1 cellular context compared by ENCODE assay signal in the genomic region with DNA sequence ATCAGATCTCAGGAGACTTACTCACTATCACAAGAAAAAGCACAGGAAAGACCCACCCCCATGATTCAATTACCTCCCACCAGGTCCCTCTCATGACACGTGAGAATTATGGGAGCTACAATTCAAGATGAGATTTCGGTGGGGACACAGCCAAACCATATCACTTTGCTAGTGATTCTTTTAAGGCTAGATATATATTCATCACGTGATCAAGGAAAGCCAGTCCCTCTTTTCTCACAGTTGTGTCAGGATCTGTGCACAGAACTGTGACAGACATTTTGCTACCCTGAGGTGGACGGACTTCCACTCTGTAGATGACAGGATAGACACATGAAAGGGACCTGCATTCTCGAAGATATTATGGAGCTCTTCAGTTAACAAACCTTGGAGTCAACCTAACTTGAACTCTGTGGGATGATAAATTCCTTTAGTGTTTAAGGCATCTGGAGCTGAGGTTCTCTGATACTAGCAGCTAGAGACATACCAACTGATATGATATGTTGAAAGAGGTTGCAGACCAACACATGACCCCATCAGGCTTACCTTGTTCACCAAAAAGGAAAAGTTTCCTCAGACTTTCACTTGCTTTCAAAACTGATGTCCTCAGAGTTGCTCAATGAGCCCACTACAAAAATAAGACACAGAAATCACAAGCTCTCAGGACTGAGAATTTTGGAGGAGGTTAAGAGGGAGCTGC.
TF ChIP-seq lines count a peak whose summit lies in the region.

No MANE protein-coding gene starts in this region.

TF ChIP-seq in K562, 482 proteins besides CTCF, POLR2A, EP300 and RAD21 (continues in another document):
- no peak for TF ChIP-seq U2AF2 (optimal IDR thresholded peaks at IDR 0.05; ENCODE audit: low read depth, low read length)
- no peak for TF ChIP-seq LARP7 (IDR thresholded peaks at IDR 0.05)
- no peak for TF ChIP-seq MYBL2 (IDR thresholded peaks at IDR 0.05; ENCODE audit: low read depth)
- no peak for TF ChIP-seq MYBL2 (CRISPR knock-in tag; IDR thresholded peaks at IDR 0.05; ENCODE audit: borderline replicate concordance)
- TF ChIP-seq, protein P1, sequence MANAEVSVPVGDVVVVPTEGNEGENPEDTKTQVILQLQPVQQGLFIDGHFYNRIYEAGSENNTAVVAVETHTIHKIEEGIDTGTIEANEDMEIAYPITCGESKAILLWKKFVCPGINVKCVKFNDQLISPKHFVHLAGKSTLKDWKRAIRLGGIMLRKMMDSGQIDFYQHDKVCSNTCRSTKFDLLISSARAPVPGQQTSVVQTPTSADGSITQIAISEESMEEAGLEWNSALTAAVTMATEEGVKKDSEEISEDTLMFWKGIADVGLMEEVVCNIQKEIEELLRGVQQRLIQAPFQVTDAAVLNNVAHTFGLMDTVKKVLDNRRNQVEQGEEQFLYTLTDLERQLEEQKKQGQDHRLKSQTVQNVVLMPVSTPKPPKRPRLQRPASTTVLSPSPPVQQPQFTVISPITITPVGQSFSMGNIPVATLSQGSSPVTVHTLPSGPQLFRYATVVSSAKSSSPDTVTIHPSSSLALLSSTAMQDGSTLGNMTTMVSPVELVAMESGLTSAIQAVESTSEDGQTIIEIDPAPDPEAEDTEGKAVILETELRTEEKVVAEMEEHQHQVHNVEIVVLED (CRISPR knock-in tag; IDR thresholded peaks at IDR 0.05) = no peak
- TF ChIP-seq ZC3H11A (IDR thresholded peaks at IDR 0.05; ENCODE audit: low read depth, low read length) = no peak
- TF ChIP-seq CHD1 (IDR thresholded peaks at IDR 0.05; ENCODE audit: low read length) = no peak
- peak; percentile 70 for TF ChIP-seq RAD51 (IDR thresholded peaks at IDR 0.05; ENCODE audit: borderline replicate concordance, low read depth)
- no peak for TF ChIP-seq IRF2 (CRISPR knock-in tag; IDR thresholded peaks at IDR 0.05)
- no peak for TF ChIP-seq ZNF140 (CRISPR knock-in tag; IDR thresholded peaks at IDR 0.05)
- no peak for TF ChIP-seq KLF6 (CRISPR knock-in tag; IDR thresholded peaks at IDR 0.05; ENCODE audit: borderline replicate concordance)
- no peak for TF ChIP-seq E2F3 (CRISPR knock-in tag; IDR thresholded peaks at IDR 0.05)
- no peak for TF ChIP-seq POLR2G (IDR thresholded peaks at IDR 0.05; ENCODE audit: low read depth, low read length)
- TF ChIP-seq POLR2AphosphoS5 (IDR thresholded peaks at IDR 0.05; ENCODE audit: control insufficient read depth, insufficient read depth, low read depth, low read length) = no peak
- no peak for TF ChIP-seq TCFL5 (CRISPR knock-in tag; conservative IDR thresholded peaks at IDR 0.05)
- TF ChIP-seq, protein P2, sequence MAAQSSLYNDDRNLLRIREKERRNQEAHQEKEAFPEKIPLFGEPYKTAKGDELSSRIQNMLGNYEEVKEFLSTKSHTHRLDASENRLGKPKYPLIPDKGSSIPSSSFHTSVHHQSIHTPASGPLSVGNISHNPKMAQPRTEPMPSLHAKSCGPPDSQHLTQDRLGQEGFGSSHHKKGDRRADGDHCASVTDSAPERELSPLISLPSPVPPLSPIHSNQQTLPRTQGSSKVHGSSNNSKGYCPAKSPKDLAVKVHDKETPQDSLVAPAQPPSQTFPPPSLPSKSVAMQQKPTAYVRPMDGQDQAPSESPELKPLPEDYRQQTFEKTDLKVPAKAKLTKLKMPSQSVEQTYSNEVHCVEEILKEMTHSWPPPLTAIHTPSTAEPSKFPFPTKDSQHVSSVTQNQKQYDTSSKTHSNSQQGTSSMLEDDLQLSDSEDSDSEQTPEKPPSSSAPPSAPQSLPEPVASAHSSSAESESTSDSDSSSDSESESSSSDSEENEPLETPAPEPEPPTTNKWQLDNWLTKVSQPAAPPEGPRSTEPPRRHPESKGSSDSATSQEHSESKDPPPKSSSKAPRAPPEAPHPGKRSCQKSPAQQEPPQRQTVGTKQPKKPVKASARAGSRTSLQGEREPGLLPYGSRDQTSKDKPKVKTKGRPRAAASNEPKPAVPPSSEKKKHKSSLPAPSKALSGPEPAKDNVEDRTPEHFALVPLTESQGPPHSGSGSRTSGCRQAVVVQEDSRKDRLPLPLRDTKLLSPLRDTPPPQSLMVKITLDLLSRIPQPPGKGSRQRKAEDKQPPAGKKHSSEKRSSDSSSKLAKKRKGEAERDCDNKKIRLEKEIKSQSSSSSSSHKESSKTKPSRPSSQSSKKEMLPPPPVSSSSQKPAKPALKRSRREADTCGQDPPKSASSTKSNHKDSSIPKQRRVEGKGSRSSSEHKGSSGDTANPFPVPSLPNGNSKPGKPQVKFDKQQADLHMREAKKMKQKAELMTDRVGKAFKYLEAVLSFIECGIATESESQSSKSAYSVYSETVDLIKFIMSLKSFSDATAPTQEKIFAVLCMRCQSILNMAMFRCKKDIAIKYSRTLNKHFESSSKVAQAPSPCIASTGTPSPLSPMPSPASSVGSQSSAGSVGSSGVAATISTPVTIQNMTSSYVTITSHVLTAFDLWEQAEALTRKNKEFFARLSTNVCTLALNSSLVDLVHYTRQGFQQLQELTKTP (IDR thresholded peaks at IDR 0.05; ENCODE audit: low read depth in 1 of 2, partially characterized antibody in 2 of 2) = no peak
- no peak for TF ChIP-seq CHD4 (IDR thresholded peaks at IDR 0.05; ENCODE audit: insufficient read depth, insufficient replicate concordance, low read depth, low read length, poor library complexity, severe bottlenecking)
- no peak for TF ChIP-seq RNF2 (IDR thresholded peaks at IDR 0.05)
- TF ChIP-seq ZNF431 (CRISPR knock-in tag; IDR thresholded peaks at IDR 0.05) = no peak
- TF ChIP-seq, protein P3, sequence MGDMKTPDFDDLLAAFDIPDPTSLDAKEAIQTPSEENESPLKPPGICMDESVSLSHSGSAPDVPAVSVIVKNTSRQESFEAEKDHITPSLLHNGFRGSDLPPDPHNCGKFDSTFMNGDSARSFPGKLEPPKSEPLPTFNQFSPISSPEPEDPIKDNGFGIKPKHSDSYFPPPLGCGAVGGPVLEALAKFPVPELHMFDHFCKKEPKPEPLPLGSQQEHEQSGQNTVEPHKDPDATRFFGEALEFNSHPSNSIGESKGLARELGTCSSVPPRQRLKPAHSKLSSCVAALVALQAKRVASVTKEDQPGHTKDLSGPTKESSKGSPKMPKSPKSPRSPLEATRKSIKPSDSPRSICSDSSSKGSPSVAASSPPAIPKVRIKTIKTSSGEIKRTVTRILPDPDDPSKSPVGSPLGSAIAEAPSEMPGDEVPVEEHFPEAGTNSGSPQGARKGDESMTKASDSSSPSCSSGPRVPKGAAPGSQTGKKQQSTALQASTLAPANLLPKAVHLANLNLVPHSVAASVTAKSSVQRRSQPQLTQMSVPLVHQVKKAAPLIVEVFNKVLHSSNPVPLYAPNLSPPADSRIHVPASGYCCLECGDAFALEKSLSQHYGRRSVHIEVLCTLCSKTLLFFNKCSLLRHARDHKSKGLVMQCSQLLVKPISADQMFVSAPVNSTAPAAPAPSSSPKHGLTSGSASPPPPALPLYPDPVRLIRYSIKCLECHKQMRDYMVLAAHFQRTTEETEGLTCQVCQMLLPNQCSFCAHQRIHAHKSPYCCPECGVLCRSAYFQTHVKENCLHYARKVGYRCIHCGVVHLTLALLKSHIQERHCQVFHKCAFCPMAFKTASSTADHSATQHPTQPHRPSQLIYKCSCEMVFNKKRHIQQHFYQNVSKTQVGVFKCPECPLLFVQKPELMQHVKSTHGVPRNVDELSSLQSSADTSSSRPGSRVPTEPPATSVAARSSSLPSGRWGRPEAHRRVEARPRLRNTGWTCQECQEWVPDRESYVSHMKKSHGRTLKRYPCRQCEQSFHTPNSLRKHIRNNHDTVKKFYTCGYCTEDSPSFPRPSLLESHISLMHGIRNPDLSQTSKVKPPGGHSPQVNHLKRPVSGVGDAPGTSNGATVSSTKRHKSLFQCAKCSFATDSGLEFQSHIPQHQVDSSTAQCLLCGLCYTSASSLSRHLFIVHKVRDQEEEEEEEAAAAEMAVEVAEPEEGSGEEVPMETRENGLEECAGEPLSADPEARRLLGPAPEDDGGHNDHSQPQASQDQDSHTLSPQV (IDR thresholded peaks at IDR 0.05) = no peak
- no peak for TF ChIP-seq NBN (IDR thresholded peaks at IDR 0.05; ENCODE audit: low read depth)
- TF ChIP-seq, protein P4, sequence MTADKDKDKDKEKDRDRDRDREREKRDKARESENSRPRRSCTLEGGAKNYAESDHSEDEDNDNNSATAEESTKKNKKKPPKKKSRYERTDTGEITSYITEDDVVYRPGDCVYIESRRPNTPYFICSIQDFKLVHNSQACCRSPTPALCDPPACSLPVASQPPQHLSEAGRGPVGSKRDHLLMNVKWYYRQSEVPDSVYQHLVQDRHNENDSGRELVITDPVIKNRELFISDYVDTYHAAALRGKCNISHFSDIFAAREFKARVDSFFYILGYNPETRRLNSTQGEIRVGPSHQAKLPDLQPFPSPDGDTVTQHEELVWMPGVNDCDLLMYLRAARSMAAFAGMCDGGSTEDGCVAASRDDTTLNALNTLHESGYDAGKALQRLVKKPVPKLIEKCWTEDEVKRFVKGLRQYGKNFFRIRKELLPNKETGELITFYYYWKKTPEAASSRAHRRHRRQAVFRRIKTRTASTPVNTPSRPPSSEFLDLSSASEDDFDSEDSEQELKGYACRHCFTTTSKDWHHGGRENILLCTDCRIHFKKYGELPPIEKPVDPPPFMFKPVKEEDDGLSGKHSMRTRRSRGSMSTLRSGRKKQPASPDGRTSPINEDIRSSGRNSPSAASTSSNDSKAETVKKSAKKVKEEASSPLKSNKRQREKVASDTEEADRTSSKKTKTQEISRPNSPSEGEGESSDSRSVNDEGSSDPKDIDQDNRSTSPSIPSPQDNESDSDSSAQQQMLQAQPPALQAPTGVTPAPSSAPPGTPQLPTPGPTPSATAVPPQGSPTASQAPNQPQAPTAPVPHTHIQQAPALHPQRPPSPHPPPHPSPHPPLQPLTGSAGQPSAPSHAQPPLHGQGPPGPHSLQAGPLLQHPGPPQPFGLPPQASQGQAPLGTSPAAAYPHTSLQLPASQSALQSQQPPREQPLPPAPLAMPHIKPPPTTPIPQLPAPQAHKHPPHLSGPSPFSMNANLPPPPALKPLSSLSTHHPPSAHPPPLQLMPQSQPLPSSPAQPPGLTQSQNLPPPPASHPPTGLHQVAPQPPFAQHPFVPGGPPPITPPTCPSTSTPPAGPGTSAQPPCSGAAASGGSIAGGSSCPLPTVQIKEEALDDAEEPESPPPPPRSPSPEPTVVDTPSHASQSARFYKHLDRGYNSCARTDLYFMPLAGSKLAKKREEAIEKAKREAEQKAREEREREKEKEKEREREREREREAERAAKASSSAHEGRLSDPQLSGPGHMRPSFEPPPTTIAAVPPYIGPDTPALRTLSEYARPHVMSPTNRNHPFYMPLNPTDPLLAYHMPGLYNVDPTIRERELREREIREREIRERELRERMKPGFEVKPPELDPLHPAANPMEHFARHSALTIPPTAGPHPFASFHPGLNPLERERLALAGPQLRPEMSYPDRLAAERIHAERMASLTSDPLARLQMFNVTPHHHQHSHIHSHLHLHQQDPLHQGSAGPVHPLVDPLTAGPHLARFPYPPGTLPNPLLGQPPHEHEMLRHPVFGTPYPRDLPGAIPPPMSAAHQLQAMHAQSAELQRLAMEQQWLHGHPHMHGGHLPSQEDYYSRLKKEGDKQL (CRISPR knock-in tag; IDR thresholded peaks at IDR 0.05; ENCODE audit: borderline replicate concordance) = no peak
- TF ChIP-seq, protein P5, sequence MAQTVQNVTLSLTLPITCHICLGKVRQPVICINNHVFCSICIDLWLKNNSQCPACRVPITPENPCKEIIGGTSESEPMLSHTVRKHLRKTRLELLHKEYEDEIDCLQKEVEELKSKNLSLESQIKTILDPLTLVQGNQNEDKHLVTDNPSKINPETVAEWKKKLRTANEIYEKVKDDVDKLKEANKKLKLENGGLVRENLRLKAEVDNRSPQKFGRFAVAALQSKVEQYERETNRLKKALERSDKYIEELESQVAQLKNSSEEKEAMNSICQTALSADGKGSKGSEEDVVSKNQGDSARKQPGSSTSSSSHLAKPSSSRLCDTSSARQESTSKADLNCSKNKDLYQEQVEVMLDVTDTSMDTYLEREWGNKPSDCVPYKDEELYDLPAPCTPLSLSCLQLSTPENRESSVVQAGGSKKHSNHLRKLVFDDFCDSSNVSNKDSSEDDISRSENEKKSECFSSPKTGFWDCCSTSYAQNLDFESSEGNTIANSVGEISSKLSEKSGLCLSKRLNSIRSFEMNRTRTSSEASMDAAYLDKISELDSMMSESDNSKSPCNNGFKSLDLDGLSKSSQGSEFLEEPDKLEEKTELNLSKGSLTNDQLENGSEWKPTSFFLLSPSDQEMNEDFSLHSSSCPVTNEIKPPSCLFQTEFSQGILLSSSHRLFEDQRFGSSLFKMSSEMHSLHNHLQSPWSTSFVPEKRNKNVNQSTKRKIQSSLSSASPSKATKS (CRISPR knock-in tag; IDR thresholded peaks at IDR 0.05) = no peak
- no peak for TF ChIP-seq CEBPG (CRISPR knock-in tag; IDR thresholded peaks at IDR 0.05)
- peak in 1 of 2 experiments; percentile 16; a peak in 1 of 4 replicates for TF ChIP-seq CEBPG (tag; conservative IDR thresholded peaks at IDR 0.05 in 1 of 2, IDR thresholded peaks at IDR 0.05 in 1 of 2)
- no peak for TF ChIP-seq SRSF3 (IDR thresholded peaks at IDR 0.05; ENCODE audit: insufficient read depth, low read length)
- TF ChIP-seq, protein P6, sequence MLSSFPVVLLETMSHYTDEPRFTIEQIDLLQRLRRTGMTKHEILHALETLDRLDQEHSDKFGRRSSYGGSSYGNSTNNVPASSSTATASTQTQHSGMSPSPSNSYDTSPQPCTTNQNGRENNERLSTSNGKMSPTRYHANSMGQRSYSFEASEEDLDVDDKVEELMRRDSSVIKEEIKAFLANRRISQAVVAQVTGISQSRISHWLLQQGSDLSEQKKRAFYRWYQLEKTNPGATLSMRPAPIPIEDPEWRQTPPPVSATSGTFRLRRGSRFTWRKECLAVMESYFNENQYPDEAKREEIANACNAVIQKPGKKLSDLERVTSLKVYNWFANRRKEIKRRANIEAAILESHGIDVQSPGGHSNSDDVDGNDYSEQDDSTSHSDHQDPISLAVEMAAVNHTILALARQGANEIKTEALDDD (IDR thresholded peaks at IDR 0.05) = no peak
- TF ChIP-seq, protein P7, sequence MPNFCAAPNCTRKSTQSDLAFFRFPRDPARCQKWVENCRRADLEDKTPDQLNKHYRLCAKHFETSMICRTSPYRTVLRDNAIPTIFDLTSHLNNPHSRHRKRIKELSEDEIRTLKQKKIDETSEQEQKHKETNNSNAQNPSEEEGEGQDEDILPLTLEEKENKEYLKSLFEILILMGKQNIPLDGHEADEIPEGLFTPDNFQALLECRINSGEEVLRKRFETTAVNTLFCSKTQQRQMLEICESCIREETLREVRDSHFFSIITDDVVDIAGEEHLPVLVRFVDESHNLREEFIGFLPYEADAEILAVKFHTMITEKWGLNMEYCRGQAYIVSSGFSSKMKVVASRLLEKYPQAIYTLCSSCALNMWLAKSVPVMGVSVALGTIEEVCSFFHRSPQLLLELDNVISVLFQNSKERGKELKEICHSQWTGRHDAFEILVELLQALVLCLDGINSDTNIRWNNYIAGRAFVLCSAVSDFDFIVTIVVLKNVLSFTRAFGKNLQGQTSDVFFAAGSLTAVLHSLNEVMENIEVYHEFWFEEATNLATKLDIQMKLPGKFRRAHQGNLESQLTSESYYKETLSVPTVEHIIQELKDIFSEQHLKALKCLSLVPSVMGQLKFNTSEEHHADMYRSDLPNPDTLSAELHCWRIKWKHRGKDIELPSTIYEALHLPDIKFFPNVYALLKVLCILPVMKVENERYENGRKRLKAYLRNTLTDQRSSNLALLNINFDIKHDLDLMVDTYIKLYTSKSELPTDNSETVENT (CRISPR knock-in tag; IDR thresholded peaks at IDR 0.05) = no peak
- TF ChIP-seq, protein P8, sequence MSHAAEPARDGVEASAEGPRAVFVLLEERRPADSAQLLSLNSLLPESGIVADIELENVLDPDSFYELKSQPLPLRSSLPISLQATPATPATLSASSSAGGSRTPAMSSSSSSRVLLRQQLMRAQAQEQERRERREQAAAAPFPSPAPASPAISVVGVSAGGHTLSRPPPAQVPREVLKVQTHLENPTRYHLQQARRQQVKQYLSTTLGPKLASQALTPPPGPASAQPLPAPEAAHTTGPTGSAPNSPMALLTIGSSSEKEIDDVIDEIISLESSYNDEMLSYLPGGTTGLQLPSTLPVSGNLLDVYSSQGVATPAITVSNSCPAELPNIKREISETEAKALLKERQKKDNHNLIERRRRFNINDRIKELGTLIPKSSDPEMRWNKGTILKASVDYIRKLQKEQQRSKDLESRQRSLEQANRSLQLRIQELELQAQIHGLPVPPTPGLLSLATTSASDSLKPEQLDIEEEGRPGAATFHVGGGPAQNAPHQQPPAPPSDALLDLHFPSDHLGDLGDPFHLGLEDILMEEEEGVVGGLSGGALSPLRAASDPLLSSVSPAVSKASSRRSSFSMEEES (CRISPR knock-in tag; IDR thresholded peaks at IDR 0.05) = peak; percentile 82
